In the genomic region with DNA sequence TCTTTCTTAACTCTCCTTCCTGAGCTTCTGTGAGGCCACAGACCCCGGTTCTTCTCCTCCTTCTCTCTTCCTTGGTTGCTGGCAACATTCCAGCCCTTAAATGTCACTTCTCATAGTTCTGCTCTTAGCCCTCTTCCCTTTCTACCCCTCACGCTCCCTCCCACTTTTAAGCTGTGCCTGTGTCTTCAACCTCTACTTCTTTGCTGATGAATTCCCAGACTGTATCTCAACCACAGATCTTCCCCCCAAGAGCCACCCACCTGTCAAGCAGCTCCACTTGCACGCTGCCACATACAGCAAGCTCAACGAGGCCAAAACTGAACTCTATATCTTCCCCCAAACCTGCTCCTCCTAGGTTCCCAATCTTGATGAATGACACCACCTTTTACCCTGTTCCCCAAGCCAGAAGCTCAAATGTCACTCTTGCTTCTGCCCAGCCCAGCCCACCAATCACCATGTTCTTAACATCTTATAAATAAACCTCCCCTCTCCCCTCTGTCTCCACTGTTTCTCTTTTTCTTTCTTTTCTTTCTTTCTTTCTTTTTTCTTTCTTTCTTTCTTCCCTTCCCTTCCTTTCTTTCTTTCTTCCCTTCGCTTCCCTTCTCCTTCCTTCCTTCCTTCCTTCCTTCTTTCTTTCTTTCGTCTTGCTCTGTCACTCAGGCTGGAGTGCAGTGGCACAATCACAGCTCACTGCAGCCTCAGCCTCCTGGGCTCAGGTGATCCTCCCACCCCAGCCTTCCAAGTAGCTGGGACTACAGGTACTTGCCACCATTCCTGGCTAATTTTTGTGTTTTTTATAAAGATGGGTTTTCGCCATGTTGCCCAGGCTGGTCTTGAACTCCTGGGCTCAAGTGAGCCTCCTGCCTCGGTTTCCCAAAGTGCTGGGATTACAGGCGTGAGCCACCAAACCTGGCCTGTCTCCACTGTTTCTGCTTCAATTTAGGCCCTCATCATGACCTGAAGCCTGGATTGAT, we compare ENCODE assay signal across 1 cellular context.
TF ChIP-seq lines count a peak whose summit lies in the region.

No MANE protein-coding gene starts in this region.

TF ChIP-seq in K562, 482 proteins besides CTCF, POLR2A, EP300 and RAD21 (continued from another document and continues in another):
- TF ChIP-seq MAFF (IDR thresholded peaks at IDR 0.05; ENCODE audit: low read length) (peak; percentile 4; the same call in 1 of the 2 replicates), CBFA2T3 (IDR thresholded peaks at IDR 0.05) (peak; percentile 67), HNRNPLL (IDR thresholded peaks at IDR 0.05; ENCODE audit: low read depth, low read length, poor library complexity, severe bottlenecking) (no peak), LEF1 (IDR thresholded peaks at IDR 0.05) (peak; percentile 89), PTTG1 (tag; IDR thresholded peaks at IDR 0.05; ENCODE audit: low read depth) (peak; percentile 21; the same call in 1 of the 2 replicates), ZNF253 (CRISPR knock-in tag; conservative IDR thresholded peaks at IDR 0.05) (no peak), STAT5B (CRISPR knock-in tag; IDR thresholded peaks at IDR 0.05) (no peak), HLTF (IDR thresholded peaks at IDR 0.05) (peak; percentile 75), POLR2H (tag; IDR thresholded peaks at IDR 0.05; ENCODE audit: low read depth) (no peak), ETV6 (IDR thresholded peaks at IDR 0.05; ENCODE audit: borderline replicate concordance in 1 of 2, low read depth in 2 of 2, low read length in 1 of 2) (no peak), ETV6 (CRISPR knock-in tag; IDR thresholded peaks at IDR 0.05; ENCODE audit: borderline replicate concordance) (no peak), TFAM (CRISPR knock-in tag; conservative IDR thresholded peaks at IDR 0.05) (no peak), PHB (CRISPR knock-in tag; IDR thresholded peaks at IDR 0.05) (no peak), PHF21A (IDR thresholded peaks at IDR 0.05; ENCODE audit: borderline replicate concordance, low read depth) (peak; percentile 85; the same call in 1 of the 2 replicates), EZH2 (IDR thresholded peaks at IDR 0.05; ENCODE audit: borderline replicate concordance, low read depth, low read length) (no peak), KLF6 (CRISPR knock-in tag; IDR thresholded peaks at IDR 0.05; ENCODE audit: borderline replicate concordance) (no peak), ETS2 (tag; IDR thresholded peaks at IDR 0.05; ENCODE audit: borderline replicate concordance, poor library complexity, severe bottlenecking) (no peak), PYGO2 (tag; IDR thresholded peaks at IDR 0.05) (peak; percentile 53; the same call in 1 of the 2 replicates), RCOR1 (IDR thresholded peaks at IDR 0.05; ENCODE audit: borderline replicate concordance in 1 of 2, low read depth in 2 of 2, low read length in 2 of 2) (peak in 1 of 2 experiments; percentile 64; a peak in 2 of 4 replicates)
- TF ChIP-seq, protein P1, sequence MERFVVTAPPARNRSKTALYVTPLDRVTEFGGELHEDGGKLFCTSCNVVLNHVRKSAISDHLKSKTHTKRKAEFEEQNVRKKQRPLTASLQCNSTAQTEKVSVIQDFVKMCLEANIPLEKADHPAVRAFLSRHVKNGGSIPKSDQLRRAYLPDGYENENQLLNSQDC (CRISPR knock-in tag; IDR thresholded peaks at IDR 0.05) = no peak
- TF ChIP-seq, protein P2, sequence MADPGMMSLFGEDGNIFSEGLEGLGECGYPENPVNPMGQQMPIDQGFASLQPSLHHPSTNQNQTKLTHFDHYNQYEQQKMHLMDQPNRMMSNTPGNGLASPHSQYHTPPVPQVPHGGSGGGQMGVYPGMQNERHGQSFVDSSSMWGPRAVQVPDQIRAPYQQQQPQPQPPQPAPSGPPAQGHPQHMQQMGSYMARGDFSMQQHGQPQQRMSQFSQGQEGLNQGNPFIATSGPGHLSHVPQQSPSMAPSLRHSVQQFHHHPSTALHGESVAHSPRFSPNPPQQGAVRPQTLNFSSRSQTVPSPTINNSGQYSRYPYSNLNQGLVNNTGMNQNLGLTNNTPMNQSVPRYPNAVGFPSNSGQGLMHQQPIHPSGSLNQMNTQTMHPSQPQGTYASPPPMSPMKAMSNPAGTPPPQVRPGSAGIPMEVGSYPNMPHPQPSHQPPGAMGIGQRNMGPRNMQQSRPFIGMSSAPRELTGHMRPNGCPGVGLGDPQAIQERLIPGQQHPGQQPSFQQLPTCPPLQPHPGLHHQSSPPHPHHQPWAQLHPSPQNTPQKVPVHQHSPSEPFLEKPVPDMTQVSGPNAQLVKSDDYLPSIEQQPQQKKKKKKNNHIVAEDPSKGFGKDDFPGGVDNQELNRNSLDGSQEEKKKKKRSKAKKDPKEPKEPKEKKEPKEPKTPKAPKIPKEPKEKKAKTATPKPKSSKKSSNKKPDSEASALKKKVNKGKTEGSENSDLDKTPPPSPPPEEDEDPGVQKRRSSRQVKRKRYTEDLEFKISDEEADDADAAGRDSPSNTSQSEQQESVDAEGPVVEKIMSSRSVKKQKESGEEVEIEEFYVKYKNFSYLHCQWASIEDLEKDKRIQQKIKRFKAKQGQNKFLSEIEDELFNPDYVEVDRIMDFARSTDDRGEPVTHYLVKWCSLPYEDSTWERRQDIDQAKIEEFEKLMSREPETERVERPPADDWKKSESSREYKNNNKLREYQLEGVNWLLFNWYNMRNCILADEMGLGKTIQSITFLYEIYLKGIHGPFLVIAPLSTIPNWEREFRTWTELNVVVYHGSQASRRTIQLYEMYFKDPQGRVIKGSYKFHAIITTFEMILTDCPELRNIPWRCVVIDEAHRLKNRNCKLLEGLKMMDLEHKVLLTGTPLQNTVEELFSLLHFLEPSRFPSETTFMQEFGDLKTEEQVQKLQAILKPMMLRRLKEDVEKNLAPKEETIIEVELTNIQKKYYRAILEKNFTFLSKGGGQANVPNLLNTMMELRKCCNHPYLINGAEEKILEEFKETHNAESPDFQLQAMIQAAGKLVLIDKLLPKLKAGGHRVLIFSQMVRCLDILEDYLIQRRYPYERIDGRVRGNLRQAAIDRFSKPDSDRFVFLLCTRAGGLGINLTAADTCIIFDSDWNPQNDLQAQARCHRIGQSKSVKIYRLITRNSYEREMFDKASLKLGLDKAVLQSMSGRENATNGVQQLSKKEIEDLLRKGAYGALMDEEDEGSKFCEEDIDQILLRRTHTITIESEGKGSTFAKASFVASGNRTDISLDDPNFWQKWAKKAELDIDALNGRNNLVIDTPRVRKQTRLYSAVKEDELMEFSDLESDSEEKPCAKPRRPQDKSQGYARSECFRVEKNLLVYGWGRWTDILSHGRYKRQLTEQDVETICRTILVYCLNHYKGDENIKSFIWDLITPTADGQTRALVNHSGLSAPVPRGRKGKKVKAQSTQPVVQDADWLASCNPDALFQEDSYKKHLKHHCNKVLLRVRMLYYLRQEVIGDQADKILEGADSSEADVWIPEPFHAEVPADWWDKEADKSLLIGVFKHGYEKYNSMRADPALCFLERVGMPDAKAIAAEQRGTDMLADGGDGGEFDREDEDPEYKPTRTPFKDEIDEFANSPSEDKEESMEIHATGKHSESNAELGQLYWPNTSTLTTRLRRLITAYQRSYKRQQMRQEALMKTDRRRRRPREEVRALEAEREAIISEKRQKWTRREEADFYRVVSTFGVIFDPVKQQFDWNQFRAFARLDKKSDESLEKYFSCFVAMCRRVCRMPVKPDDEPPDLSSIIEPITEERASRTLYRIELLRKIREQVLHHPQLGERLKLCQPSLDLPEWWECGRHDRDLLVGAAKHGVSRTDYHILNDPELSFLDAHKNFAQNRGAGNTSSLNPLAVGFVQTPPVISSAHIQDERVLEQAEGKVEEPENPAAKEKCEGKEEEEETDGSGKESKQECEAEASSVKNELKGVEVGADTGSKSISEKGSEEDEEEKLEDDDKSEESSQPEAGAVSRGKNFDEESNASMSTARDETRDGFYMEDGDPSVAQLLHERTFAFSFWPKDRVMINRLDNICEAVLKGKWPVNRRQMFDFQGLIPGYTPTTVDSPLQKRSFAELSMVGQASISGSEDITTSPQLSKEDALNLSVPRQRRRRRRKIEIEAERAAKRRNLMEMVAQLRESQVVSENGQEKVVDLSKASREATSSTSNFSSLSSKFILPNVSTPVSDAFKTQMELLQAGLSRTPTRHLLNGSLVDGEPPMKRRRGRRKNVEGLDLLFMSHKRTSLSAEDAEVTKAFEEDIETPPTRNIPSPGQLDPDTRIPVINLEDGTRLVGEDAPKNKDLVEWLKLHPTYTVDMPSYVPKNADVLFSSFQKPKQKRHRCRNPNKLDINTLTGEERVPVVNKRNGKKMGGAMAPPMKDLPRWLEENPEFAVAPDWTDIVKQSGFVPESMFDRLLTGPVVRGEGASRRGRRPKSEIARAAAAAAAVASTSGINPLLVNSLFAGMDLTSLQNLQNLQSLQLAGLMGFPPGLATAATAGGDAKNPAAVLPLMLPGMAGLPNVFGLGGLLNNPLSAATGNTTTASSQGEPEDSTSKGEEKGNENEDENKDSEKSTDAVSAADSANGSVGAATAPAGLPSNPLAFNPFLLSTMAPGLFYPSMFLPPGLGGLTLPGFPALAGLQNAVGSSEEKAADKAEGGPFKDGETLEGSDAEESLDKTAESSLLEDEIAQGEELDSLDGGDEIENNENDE (IDR thresholded peaks at IDR 0.05; ENCODE audit: low read depth, low read length) = no peak
- TF ChIP-seq, protein P3, sequence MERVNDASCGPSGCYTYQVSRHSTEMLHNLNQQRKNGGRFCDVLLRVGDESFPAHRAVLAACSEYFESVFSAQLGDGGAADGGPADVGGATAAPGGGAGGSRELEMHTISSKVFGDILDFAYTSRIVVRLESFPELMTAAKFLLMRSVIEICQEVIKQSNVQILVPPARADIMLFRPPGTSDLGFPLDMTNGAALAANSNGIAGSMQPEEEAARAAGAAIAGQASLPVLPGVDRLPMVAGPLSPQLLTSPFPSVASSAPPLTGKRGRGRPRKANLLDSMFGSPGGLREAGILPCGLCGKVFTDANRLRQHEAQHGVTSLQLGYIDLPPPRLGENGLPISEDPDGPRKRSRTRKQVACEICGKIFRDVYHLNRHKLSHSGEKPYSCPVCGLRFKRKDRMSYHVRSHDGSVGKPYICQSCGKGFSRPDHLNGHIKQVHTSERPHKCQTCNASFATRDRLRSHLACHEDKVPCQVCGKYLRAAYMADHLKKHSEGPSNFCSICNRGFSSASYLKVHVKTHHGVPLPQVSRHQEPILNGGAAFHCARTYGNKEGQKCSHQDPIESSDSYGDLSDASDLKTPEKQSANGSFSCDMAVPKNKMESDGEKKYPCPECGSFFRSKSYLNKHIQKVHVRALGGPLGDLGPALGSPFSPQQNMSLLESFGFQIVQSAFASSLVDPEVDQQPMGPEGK (CRISPR knock-in tag; IDR thresholded peaks at IDR 0.05; ENCODE audit: borderline replicate concordance) = 0 out of 2 replicates have a peak, but pooled peaks have one; percentile 58
- TF ChIP-seq, protein P4, sequence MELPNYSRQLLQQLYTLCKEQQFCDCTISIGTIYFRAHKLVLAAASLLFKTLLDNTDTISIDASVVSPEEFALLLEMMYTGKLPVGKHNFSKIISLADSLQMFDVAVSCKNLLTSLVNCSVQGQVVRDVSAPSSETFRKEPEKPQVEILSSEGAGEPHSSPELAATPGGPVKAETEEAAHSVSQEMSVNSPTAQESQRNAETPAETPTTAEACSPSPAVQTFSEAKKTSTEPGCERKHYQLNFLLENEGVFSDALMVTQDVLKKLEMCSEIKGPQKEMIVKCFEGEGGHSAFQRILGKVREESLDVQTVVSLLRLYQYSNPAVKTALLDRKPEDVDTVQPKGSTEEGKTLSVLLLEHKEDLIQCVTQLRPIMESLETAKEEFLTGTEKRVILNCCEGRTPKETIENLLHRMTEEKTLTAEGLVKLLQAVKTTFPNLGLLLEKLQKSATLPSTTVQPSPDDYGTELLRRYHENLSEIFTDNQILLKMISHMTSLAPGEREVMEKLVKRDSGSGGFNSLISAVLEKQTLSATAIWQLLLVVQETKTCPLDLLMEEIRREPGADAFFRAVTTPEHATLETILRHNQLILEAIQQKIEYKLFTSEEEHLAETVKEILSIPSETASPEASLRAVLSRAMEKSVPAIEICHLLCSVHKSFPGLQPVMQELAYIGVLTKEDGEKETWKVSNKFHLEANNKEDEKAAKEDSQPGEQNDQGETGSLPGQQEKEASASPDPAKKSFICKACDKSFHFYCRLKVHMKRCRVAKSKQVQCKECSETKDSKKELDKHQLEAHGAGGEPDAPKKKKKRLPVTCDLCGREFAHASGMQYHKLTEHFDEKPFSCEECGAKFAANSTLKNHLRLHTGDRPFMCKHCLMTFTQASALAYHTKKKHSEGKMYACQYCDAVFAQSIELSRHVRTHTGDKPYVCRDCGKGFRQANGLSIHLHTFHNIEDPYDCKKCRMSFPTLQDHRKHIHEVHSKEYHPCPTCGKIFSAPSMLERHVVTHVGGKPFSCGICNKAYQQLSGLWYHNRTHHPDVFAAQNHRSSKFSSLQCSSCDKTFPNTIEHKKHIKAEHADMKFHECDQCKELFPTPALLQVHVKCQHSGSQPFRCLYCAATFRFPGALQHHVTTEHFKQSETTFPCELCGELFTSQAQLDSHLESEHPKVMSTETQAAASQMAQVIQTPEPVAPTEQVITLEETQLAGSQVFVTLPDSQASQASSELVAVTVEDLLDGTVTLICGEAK (IDR thresholded peaks at IDR 0.05) = peak; percentile 44; the same call in 1 of the 2 replicates
- TF ChIP-seq, protein P4 (CRISPR knock-in tag; IDR thresholded peaks at IDR 0.05) = no peak
- TF ChIP-seq, protein P5, sequence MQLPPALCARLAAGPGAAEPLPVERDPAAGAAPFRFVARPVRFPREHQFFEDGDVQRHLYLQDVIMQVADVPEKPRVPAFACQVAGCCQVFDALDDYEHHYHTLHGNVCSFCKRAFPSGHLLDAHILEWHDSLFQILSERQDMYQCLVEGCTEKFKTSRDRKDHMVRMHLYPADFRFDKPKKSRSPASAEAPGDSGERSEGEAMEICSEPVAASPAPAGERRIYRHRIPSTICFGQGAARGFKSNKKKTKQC (CRISPR knock-in tag; IDR thresholded peaks at IDR 0.05) = peak; percentile 64
